In genomic region chr16:25111403-25112166, GRCh38 we compare ENCODE assay signal across 8 cellular contexts. TPM values are rescaled to one million over a fixed set of nuclear protein-coding genes. Genes with fewer than 3 reads are reported as not detected.
DNase-seq lines count a peak whose midpoint lies in the region; ATAC-seq and TF ChIP-seq lines count a peak whose summit lies in the region.

LCMT1 (plus strand) TSS chr16:25111742; CDS start chr16:25111884, 142 bp downstream.

- no peaks in the 10 kb centered on the region for H3K27me3 Mint-ChIP-seq in activated T-helper 17 cell treated with anti-CD3 and anti-CD28 coated beads, Interleukin-2, amount 50 U/mL, for 72 hours
- no peaks in the 10 kb centered on the region for H3K27me3 Mint-ChIP-seq in naive thymus-derived CD4-positive, alpha-beta T cell
- H3K27me3 Mint-ChIP-seq in stimulated activated naive B cell treated with anti-CD40 and anti-IgM and Interleukin-4, amounts not matched to agents 10 μg/mL and 1 μg/mL and 100 μg/mL, for 72 hours, result no peaks in the 10 kb centered on the region

- H3K27me3 ChIP-seq in fibroblast of lung (ENCODE audit: control insufficient read depth, insufficient read depth, low read length), result no peaks in the 10 kb centered on the region
- H3K27me3 ChIP-seq in naive thymus-derived CD4-positive, alpha-beta T cell (ENCODE audit: control insufficient read depth in 2 of 2, insufficient read depth in 2 of 2, low read length in 2 of 2), result no peaks in the 10 kb centered on the region

- no peaks in the 10 kb centered on the region for H4K20me1 ChIP-seq in fibroblast of lung (ENCODE audit: control insufficient read depth, extremely low read depth, insufficient read depth, low read length)

- H3K4me1 Mint-ChIP-seq in activated T-helper 17 cell treated with anti-CD3 and anti-CD28 coated beads, Interleukin-2, amount 50 U/mL, for 72 hours, result peaks cover 33% of the 10 kb centered on the region
- H3K4me1 Mint-ChIP-seq in naive thymus-derived CD4-positive, alpha-beta T cell, result peaks cover 44 to 80% (median 64%) of the 10 kb centered on the region in 7 donors
- peaks cover 33 to 56% of the 10 kb centered on the region in 2 donors for H3K4me1 Mint-ChIP-seq in stimulated activated naive B cell treated with anti-CD40 and anti-IgM and Interleukin-4, amounts not matched to agents 10 μg/mL and 1 μg/mL and 100 μg/mL, for 72 hours

- H3K27ac ChIP-seq in RWPE1 (peak within 1 kb of the TSS; percentile 78), fibroblast of lung (ENCODE audit: insufficient read depth, low read length) (peak within 1 kb of the TSS; percentile 82)
- peak within 1 kb of the TSS; percentile 70 for H3K27ac ChIP-seq in naive thymus-derived CD4-positive, alpha-beta T cell (ENCODE audit: low read depth, low read length)

- peak within 1 kb of the TSS; percentile 91 for H3K4me3 Mint-ChIP-seq in activated T-helper 17 cell treated with anti-CD3 and anti-CD28 coated beads, Interleukin-2, amount 50 U/mL, for 72 hours
- H3K4me3 Mint-ChIP-seq in naive thymus-derived CD4-positive, alpha-beta T cell, result peak within 1 kb of the TSS; percentile 89 to 99 (median 92)
- H3K4me3 Mint-ChIP-seq in stimulated activated naive B cell treated with anti-CD40 and anti-IgM and Interleukin-4, amounts not matched to agents 10 μg/mL and 1 μg/mL and 100 μg/mL, for 72 hours, result peak within 1 kb of the TSS; percentile 92 to 97

- H3K9ac ChIP-seq in fibroblast of lung (ENCODE audit: insufficient read depth, low read length), result peak within 1 kb of the TSS; percentile 76

- H3K4me3 ChIP-seq in LNCaP clone FGC (ENCODE audit: low read depth, low read length) (peak within 1 kb of the TSS; percentile 93), fibroblast of lung (replicated peaks in 1 of 4; ENCODE audit: control extremely low read depth in 1 of 4, insufficient read depth in 1 of 4, low read depth in 3 of 4, low read length in 4 of 4) (peak within 1 kb of the TSS; percentile 86 to 90 (median 88))
- H3K4me3 ChIP-seq in naive thymus-derived CD4-positive, alpha-beta T cell (ENCODE audit: low read length), result peak within 1 kb of the TSS; percentile 90

- CTCF ChIA-PET in RWPE1 (lab: Yijun Ruan, JAX), result interaction anchor here (0.6 kb wide), 1 partner anchor 75 kb away, joined by 3 read pairs; no protein-coding TSS in a partner anchor
- CTCF ChIA-PET in naive thymus-derived CD4-positive, alpha-beta T cell (lab: Charles Lee), result interaction anchor here (1.0 to 1.9 kb wide), 7 partner anchors 45 to 154 kb away, joined by 3 to 6 read pairs (median 4); no protein-coding TSS in a partner anchor

- H3K4me1 ChIP-seq in fibroblast of lung (ENCODE audit: control insufficient read depth, extremely low read depth, insufficient read depth, low read length), result peaks cover 10% of the 10 kb centered on the region
- H3K4me1 ChIP-seq in naive thymus-derived CD4-positive, alpha-beta T cell (ENCODE audit: control insufficient read depth in 2 of 2, insufficient read depth in 2 of 2, low read length in 2 of 2), result peaks cover 12 to 17% of the 10 kb centered on the region in 2 donors

- DNase-seq in Daoy (ENCODE audit: low read depth) (peak; percentile 93), GOT3 (lab: John Stamatoyannopoulos, UW) (peak; percentile 59), LNCaP clone FGC (ENCODE audit: low read depth) (peak; percentile 97), RWPE1 (ENCODE audit: low spot score) (peak; percentile 97), fibroblast of lung (ENCODE audit: low read depth in 2 of 2) (peak; percentile 97 to 98)
- DNase-seq in naive thymus-derived CD4-positive, alpha-beta T cell, result peak; percentile 68 to 96 (median 94)
- DNase-seq in stimulated activated naive B cell treated with anti-CD40 and anti-IgM and Interleukin-4, amounts not matched to agents 10 μg/mL and 1 μg/mL and 100 μg/mL, for 72 hours, result peak; percentile 93

- POLR2A ChIA-PET in RWPE1 (lab: Yijun Ruan, JAX; ENCODE audit: low non-redundant PET), result no interaction called here
- POLR2A ChIA-PET in naive thymus-derived CD4-positive, alpha-beta T cell (lab: Charles Lee), result interaction anchor here (0.6 to 9.3 kb wide), 13 partner anchors 17 to 96 kb away, joined by 3 to 157 read pairs (median 10); partner anchors contain the start of gene ARHGAP17

- H3K36me3 Mint-ChIP-seq in activated T-helper 17 cell treated with anti-CD3 and anti-CD28 coated beads, Interleukin-2, amount 50 U/mL, for 72 hours (ENCODE audit: low read depth), result peaks cover 30% of the 10 kb centered on the region
- H3K36me3 Mint-ChIP-seq in naive thymus-derived CD4-positive, alpha-beta T cell, result peaks cover 4 to 20% (median 12%) of the 10 kb centered on the region in 5 donors
- H3K36me3 Mint-ChIP-seq in stimulated activated naive B cell treated with anti-CD40 and anti-IgM and Interleukin-4, amounts not matched to agents 10 μg/mL and 1 μg/mL and 100 μg/mL, for 72 hours, result peaks cover 9 to 24% of the 10 kb centered on the region in 2 donors

- no peaks in the 10 kb centered on the region for H3K9me3 Mint-ChIP-seq in activated T-helper 17 cell treated with anti-CD3 and anti-CD28 coated beads, Interleukin-2, amount 50 U/mL, for 72 hours
- no peaks in the 10 kb centered on the region for H3K9me3 Mint-ChIP-seq in naive thymus-derived CD4-positive, alpha-beta T cell
- H3K9me3 Mint-ChIP-seq in stimulated activated naive B cell treated with anti-CD40 and anti-IgM and Interleukin-4, amounts not matched to agents 10 μg/mL and 1 μg/mL and 100 μg/mL, for 72 hours, result no peaks in the 10 kb centered on the region

- TF ChIP-seq CTCF in LNCaP clone FGC (IDR thresholded peaks at IDR 0.05; ENCODE audit: control insufficient read depth, extremely low read depth, insufficient read depth) (no peak), RWPE1 (conservative IDR thresholded peaks at IDR 0.05; ENCODE audit: low read depth) (no peak), fibroblast of lung (conservative IDR thresholded peaks at IDR 0.05 in 1 of 2, IDR thresholded peaks at IDR 0.05 in 1 of 2; ENCODE audit: low read depth in 1 of 2, low read length in 2 of 2) (no peak)

- H3K9me3 ChIP-seq in fibroblast of lung (ENCODE audit: control insufficient read depth, insufficient read depth, low read depth, low read length), result no peaks in the 10 kb centered on the region
- no peaks in the 10 kb centered on the region for H3K9me3 ChIP-seq in naive thymus-derived CD4-positive, alpha-beta T cell (ENCODE audit: control insufficient read depth in 2 of 3, low read length in 3 of 3)

- H3K27ac Mint-ChIP-seq in activated T-helper 17 cell treated with anti-CD3 and anti-CD28 coated beads, Interleukin-2, amount 50 U/mL, for 72 hours, result peak within 1 kb of the TSS; percentile 91
- H3K27ac Mint-ChIP-seq in naive thymus-derived CD4-positive, alpha-beta T cell, result peak within 1 kb of the TSS; percentile 62 to 98 (median 89)
- H3K27ac Mint-ChIP-seq in stimulated activated naive B cell treated with anti-CD40 and anti-IgM and Interleukin-4, amounts not matched to agents 10 μg/mL and 1 μg/mL and 100 μg/mL, for 72 hours, result peak within 1 kb of the TSS; percentile 96

- H2AFZ ChIP-seq in fibroblast of lung (ENCODE audit: low read length), result peak within 1 kb of the TSS; percentile 92

- no peaks in the 10 kb centered on the region for H3K36me3 ChIP-seq in fibroblast of lung (ENCODE audit: control insufficient read depth, insufficient read depth, low read length)
- H3K36me3 ChIP-seq in naive thymus-derived CD4-positive, alpha-beta T cell (ENCODE audit: control insufficient read depth in 2 of 3, insufficient read depth in 3 of 3, low read length in 3 of 3), result peaks cover 0 to 19% (median 0%) of the 10 kb centered on the region in 3 experiments

- ATAC-seq in activated T-helper 17 cell treated with anti-CD3 and anti-CD28 coated beads, Interleukin-2, amount 50 U/mL, for 72 hours (replicated peaks), result peak; percentile 92
- peak; percentile 93 for ATAC-seq in naive thymus-derived CD4-positive, alpha-beta T cell
- peak; percentile 83 to 84 for ATAC-seq in stimulated activated naive B cell treated with anti-CD40 and anti-IgM and Interleukin-4, amounts not matched to agents 10 μg/mL and 1 μg/mL and 100 μg/mL, for 72 hours (replicated peaks)

- peaks cover 29% of the 10 kb centered on the region for H3K79me2 ChIP-seq in fibroblast of lung (ENCODE audit: control insufficient read depth, insufficient read depth, low read length)

- peak within 1 kb of the TSS; percentile 93 for H3K4me2 ChIP-seq in fibroblast of lung (ENCODE audit: extremely low read depth, insufficient read depth, low read length)

- intact Hi-C loops in naive thymus-derived CD4-positive, alpha-beta T cell (cut with micrococcal nuclease), result loop anchor here (1.0 kb wide), 10 partner anchors 18 to 572 kb away; partner anchors contain the start of genes ARHGAP17 (in 2 of the 2), RBBP6 (in 2 of the 2) and ZKSCAN2 (in 1 of the 2)

RNA-seq across cellular contexts. Expression of gene LCMT1, which starts in this region (rescaled TPM):
- total RNA-seq in Daoy (2014; rRNA removed; shearing (Covaris generic)), result 39.3 and 49.2 TPM in 2 replicates
- 10 to 100 TPM; 33.9 to 43.0 TPM for total RNA-seq in activated T-helper 17 cell treated with anti-CD3 and anti-CD28 coated beads, Interleukin-2, amount 50 U/mL, for 72 hours
- 40.8 and 49.6 TPM in 2 replicates for total RNA-seq in fibroblast of lung
- 45.8 and 49.0 TPM in 2 replicates for polyA plus RNA-seq in fibroblast of lung
- polyA plus RNA-seq in fibroblast of lung (2012), result 40.5 and 41.8 TPM in 2 replicates
- 42.0 and 69.9 TPM in 2 replicates for polyA minus RNA-seq in fibroblast of lung (ENCODE audit: low replicate concordance)
- 10 to 100 TPM; 30.2 to 36.9 (median 33.0) TPM for total RNA-seq in naive thymus-derived CD4-positive, alpha-beta T cell
- polyA plus RNA-seq in naive thymus-derived CD4-positive, alpha-beta T cell, result 10 to 100 TPM; 37.5 to 58.4 TPM

Comparison
In these comparisons a context has a peak if more than half of its experiments do, and no peak if none do; other contexts are left out.
1. Peak in every context shown above with its lines: DNase-seq, ATAC-seq, H3K4me3 ChIP-seq and H3K27ac ChIP-seq.